17 cellular contexts compared by ENCODE assay signal in genomic region chr6:122461885-122462284, GRCh38.
"Had no signal": no experiment of that assay in that cellular context is flagged by ENCODE, and none has a peak within 500 bp of the region (broad histone marks: within the 10 kb centered on the region; RNA-seq: fewer than 3 reads in every experiment).

No MANE protein-coding gene starts in this region.

- H3K27me3 ChIP-seq: gastrocnemius medialis, neural progenitor cell, ovary, transverse colon had no signal

- DNase-seq: activated CD4-positive, alpha-beta T cell treated with anti-CD3 and anti-CD28 coated beads for 48 hours; activated naive CD4-positive, alpha-beta T cell treated with anti-CD3 and anti-CD28 coated beads for 36 hours; activated T-cell treated with anti-CD3 and anti-CD28 coated beads, Interleukin-2, amount 50 U/mL, for 48 hours; amygdala; effector memory CD4-positive, alpha-beta T cell; gastrocnemius medialis; kidney; left ventricle myocardium superior; mesendoderm; ovary; substantia nigra; T-helper 1 cell; transverse colon had no signal

- H3K36me3 ChIP-seq: ovary had no signal

- H3K27ac ChIP-seq: epithelial cell of prostate, gastrocnemius medialis, neural progenitor cell, ovary, SK-N-MC, transverse colon had no signal

- H3K9me3 ChIP-seq: gastrocnemius medialis, ovary, transverse colon had no signal

- H3K27me3 Mint-ChIP-seq: brain had no signal

- H3K4me3 Mint-ChIP-seq: activated naive CD4-positive, alpha-beta T cell treated with anti-CD3 and anti-CD28 coated beads for 36 hours; neural progenitor cell had no signal

- H3K4me3 ChIP-seq: gastrocnemius medialis, neural progenitor cell, ovary, SK-N-MC, transverse colon had no signal

- H3K27ac Mint-ChIP-seq: activated naive CD4-positive, alpha-beta T cell treated with anti-CD3 and anti-CD28 coated beads for 36 hours; brain; neural progenitor cell had no signal

- ATAC-seq: gastrocnemius medialis, left ventricle myocardium superior had no signal

- H3K9me3 Mint-ChIP-seq: activated naive CD4-positive, alpha-beta T cell treated with anti-CD3 and anti-CD28 coated beads for 36 hours had no signal
